In the genomic region with DNA sequence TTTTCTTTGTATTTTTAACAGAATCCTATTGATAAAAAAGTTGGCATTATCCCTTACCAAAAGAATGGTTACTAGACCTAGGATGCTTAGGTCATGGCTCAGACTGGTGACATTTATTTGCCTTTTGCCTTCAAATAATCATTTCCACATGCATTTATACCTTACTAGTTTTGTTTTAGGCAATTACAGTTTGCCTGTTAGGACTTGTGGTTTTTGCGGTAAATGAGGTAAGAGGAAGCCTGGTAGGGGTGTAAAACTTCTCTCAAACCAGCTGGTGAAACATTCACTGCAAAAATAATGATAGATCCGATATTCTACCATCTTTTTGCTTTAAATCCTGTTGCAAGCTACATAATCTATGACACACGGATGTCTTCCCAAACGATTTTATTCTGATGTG, we compare ENCODE assay signal across 11 cellular contexts. TPM values are rescaled to one million over a fixed set of nuclear protein-coding genes. Genes with fewer than 3 reads are reported as not detected.
DNase-seq lines count a peak whose midpoint lies in the region; ATAC-seq and TF ChIP-seq lines count a peak whose summit lies in the region.
"Had no signal": no experiment of that assay in that cellular context is flagged by ENCODE, and none has a peak within 500 bp of the region (broad histone marks: within the 10 kb centered on the region; RNA-seq: fewer than 3 reads in every experiment).

No MANE protein-coding gene starts in this region.

- peaks cover 52% of the 10 kb centered on the region for H3K4me1 Mint-ChIP-seq in activated CD4-positive, alpha-beta memory T cell treated with anti-CD3 and anti-CD28 coated beads, Interleukin-2, amount 10 ng/mL, durations not matched to agents 7 days and 5 days
- H3K4me1 Mint-ChIP-seq in naive thymus-derived CD4-positive, alpha-beta T cell = peaks cover 24 to 75% (median 60%) of the 10 kb centered on the region in 7 donors
- H3K4me1 Mint-ChIP-seq in WTC11 = peaks cover 11% of the 10 kb centered on the region

- H3K27ac Mint-ChIP-seq in activated CD4-positive, alpha-beta memory T cell treated with anti-CD3 and anti-CD28 coated beads, Interleukin-2, amount 10 ng/mL, durations not matched to agents 7 days and 5 days = peak overlapping the region; percentile 69
- H3K27ac Mint-ChIP-seq in naive thymus-derived CD4-positive, alpha-beta T cell = peak overlapping the region; percentile 11 to 85 (median 59)
- H3K27ac Mint-ChIP-seq in WTC11 = no peak overlapping the region

- intact Hi-C loops in naive thymus-derived CD4-positive, alpha-beta T cell (cut with micrococcal nuclease) = loop anchor here in 1 of 2 donors (1.0 to 5.0 kb wide), 2 partner anchors 12 to 40 kb away; a partner anchor contains a TSS

- no peaks in the 10 kb centered on the region for H3K27me3 ChIP-seq in naive thymus-derived CD4-positive, alpha-beta T cell (ENCODE audit: control insufficient read depth in 2 of 2, insufficient read depth in 2 of 2, low read length in 2 of 2)
- H3K27me3 ChIP-seq: colonic mucosa had no signal

- CTCF ChIA-PET in activated CD4-positive, alpha-beta memory T cell treated with anti-CD3 and anti-CD28 coated beads, Interleukin-2, amount 10 ng/mL, durations not matched to agents 7 days and 5 days (lab: Charles Lee) = interaction anchor here (1.1 to 1.2 kb wide), 3 partner anchors 18 to 148 kb away, joined by 3 to 4 read pairs (median 3); no protein-coding TSS in a partner anchor
- CTCF ChIA-PET in naive thymus-derived CD4-positive, alpha-beta T cell (lab: Charles Lee) = interaction anchor here (1.1 to 2.7 kb wide), 5 partner anchors 9 to 81 kb away, joined by 3 to 16 read pairs (median 6); no protein-coding TSS in a partner anchor
- CTCF ChIA-PET in WTC11 (lab: Charles Lee) = interaction anchor here (1.8 kb wide), 1 partner anchor 29 kb away, joined by 6 read pairs; no protein-coding TSS in a partner anchor

- H3K27ac ChIP-seq in naive thymus-derived CD4-positive, alpha-beta T cell (ENCODE audit: low read depth, low read length) = peak overlapping the region; percentile 47
- H3K27ac ChIP-seq: colonic mucosa had no signal

- H3K36me3 Mint-ChIP-seq in activated CD4-positive, alpha-beta memory T cell treated with anti-CD3 and anti-CD28 coated beads, Interleukin-2, amount 10 ng/mL, durations not matched to agents 7 days and 5 days (ENCODE audit: low read depth) = peaks cover 29% of the 10 kb centered on the region
- peaks cover 0 to 11% (median 3%) of the 10 kb centered on the region in 5 donors for H3K36me3 Mint-ChIP-seq in naive thymus-derived CD4-positive, alpha-beta T cell
- H3K36me3 Mint-ChIP-seq in WTC11 = peaks cover 9% of the 10 kb centered on the region

- DNase-seq in GM03348 (ENCODE audit: low spot score) (peak; percentile 11), M059J (ENCODE audit: low read depth) (peak; percentile 89), WTC11 (ENCODE audit: low spot score) (no peak), GM19238 (ENCODE audit: insufficient read length, low spot score) (no peak)
- DNase-seq in activated CD4-positive, alpha-beta memory T cell treated with anti-CD3 and anti-CD28 coated beads, Interleukin-2, amount 10 ng/mL, durations not matched to agents 7 days and 5 days = no peak
- DNase-seq in naive thymus-derived CD4-positive, alpha-beta T cell = peak in 7 of 9 donors; percentile 16 to 47 (median 27)
- DNase-seq: activated CD4-positive, CD25-positive, alpha-beta regulatory T cell; colonic mucosa; NCI-H2029 had no signal

- H3K4me3 Mint-ChIP-seq in activated CD4-positive, alpha-beta memory T cell treated with anti-CD3 and anti-CD28 coated beads, Interleukin-2, amount 10 ng/mL, durations not matched to agents 7 days and 5 days = peak overlapping the region; percentile 49
- peak overlapping the region; percentile 32 to 83 (median 71) for H3K4me3 Mint-ChIP-seq in naive thymus-derived CD4-positive, alpha-beta T cell
- H3K4me3 Mint-ChIP-seq in WTC11 = no peak overlapping the region

- no peak for TF ChIP-seq CTCF in WTC11 (IDR thresholded peaks at IDR 0.05)

- no peaks in the 10 kb centered on the region for H3K9me3 Mint-ChIP-seq in activated CD4-positive, alpha-beta memory T cell treated with anti-CD3 and anti-CD28 coated beads, Interleukin-2, amount 10 ng/mL, durations not matched to agents 7 days and 5 days
- H3K9me3 Mint-ChIP-seq in naive thymus-derived CD4-positive, alpha-beta T cell = no peaks in the 10 kb centered on the region
- no peaks in the 10 kb centered on the region for H3K9me3 Mint-ChIP-seq in WTC11

- H3K27me3 Mint-ChIP-seq in activated CD4-positive, alpha-beta memory T cell treated with anti-CD3 and anti-CD28 coated beads, Interleukin-2, amount 10 ng/mL, durations not matched to agents 7 days and 5 days = no peaks in the 10 kb centered on the region
- H3K27me3 Mint-ChIP-seq in naive thymus-derived CD4-positive, alpha-beta T cell = no peaks in the 10 kb centered on the region
- H3K27me3 Mint-ChIP-seq in WTC11 (ENCODE audit: low read depth) = no peaks in the 10 kb centered on the region

- H3K4me3 ChIP-seq in naive thymus-derived CD4-positive, alpha-beta T cell (ENCODE audit: low read length) = peak overlapping the region; percentile 33
- H3K4me3 ChIP-seq: colonic mucosa had no signal

- no peaks in the 10 kb centered on the region for H3K36me3 ChIP-seq in naive thymus-derived CD4-positive, alpha-beta T cell (ENCODE audit: control insufficient read depth in 2 of 3, insufficient read depth in 3 of 3, low read length in 3 of 3)
- H3K36me3 ChIP-seq: colonic mucosa had no signal

- peaks cover 19 to 32% of the 10 kb centered on the region in 2 donors for H3K4me1 ChIP-seq in naive thymus-derived CD4-positive, alpha-beta T cell (ENCODE audit: control insufficient read depth in 2 of 2, insufficient read depth in 2 of 2, low read length in 2 of 2)
- H3K4me1 ChIP-seq: colonic mucosa had no signal

- POLR2A ChIA-PET in activated CD4-positive, alpha-beta memory T cell treated with anti-CD3 and anti-CD28 coated beads, Interleukin-2, amount 10 ng/mL, durations not matched to agents 7 days and 5 days (lab: Charles Lee) = interaction anchor here (1.1 to 3.8 kb wide), 4 partner anchors 12 to 206 kb away, joined by 3 to 19 read pairs (median 5); a partner anchor contains a TSS
- POLR2A ChIA-PET in naive thymus-derived CD4-positive, alpha-beta T cell (lab: Charles Lee) = interaction anchor here (1.3 to 2.3 kb wide), 2 partner anchors 9 to 12 kb away, joined by 3 to 13 read pairs; a partner anchor contains a TSS
- POLR2A ChIA-PET in WTC11 (lab: Charles Lee) = no interaction called here

- H3K9me3 ChIP-seq in naive thymus-derived CD4-positive, alpha-beta T cell (ENCODE audit: control insufficient read depth in 2 of 3, low read length in 3 of 3) = no peaks in the 10 kb centered on the region
- H3K9me3 ChIP-seq: colonic mucosa had no signal

- no peak for ATAC-seq in naive thymus-derived CD4-positive, alpha-beta T cell
- no peak for ATAC-seq in WTC11
- no peak for ATAC-seq in GM21447 (IDR thresholded peaks at IDR 0.05; ENCODE audit: unreplicated experiment)
- ATAC-seq: left lobe of liver had no signal

TF ChIP-seq in WTC11, 78 proteins besides CTCF, POLR2A, EP300 and RAD21 (continues in another document):
- TF ChIP-seq HMGA2 (CRISPR knock-in tag; IDR thresholded peaks at IDR 0.05) = no peak
- no peak for TF ChIP-seq ZNF138 (CRISPR knock-in tag; conservative IDR thresholded peaks at IDR 0.05)
- TF ChIP-seq NR2C2 (CRISPR knock-in tag; IDR thresholded peaks at IDR 0.05) = no peak
- TF ChIP-seq, protein P1, sequence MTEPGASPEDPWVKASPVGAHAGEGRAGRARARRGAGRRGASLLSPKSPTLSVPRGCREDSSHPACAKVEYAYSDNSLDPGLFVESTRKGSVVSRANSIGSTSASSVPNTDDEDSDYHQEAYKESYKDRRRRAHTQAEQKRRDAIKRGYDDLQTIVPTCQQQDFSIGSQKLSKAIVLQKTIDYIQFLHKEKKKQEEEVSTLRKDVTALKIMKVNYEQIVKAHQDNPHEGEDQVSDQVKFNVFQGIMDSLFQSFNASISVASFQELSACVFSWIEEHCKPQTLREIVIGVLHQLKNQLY (CRISPR knock-in tag; IDR thresholded peaks at IDR 0.05) = no peak
- no peak for TF ChIP-seq MYBL2 (CRISPR knock-in tag; IDR thresholded peaks at IDR 0.05)
- no peak for TF ChIP-seq ATF1 (CRISPR knock-in tag; IDR thresholded peaks at IDR 0.05)
- TF ChIP-seq, protein P2, sequence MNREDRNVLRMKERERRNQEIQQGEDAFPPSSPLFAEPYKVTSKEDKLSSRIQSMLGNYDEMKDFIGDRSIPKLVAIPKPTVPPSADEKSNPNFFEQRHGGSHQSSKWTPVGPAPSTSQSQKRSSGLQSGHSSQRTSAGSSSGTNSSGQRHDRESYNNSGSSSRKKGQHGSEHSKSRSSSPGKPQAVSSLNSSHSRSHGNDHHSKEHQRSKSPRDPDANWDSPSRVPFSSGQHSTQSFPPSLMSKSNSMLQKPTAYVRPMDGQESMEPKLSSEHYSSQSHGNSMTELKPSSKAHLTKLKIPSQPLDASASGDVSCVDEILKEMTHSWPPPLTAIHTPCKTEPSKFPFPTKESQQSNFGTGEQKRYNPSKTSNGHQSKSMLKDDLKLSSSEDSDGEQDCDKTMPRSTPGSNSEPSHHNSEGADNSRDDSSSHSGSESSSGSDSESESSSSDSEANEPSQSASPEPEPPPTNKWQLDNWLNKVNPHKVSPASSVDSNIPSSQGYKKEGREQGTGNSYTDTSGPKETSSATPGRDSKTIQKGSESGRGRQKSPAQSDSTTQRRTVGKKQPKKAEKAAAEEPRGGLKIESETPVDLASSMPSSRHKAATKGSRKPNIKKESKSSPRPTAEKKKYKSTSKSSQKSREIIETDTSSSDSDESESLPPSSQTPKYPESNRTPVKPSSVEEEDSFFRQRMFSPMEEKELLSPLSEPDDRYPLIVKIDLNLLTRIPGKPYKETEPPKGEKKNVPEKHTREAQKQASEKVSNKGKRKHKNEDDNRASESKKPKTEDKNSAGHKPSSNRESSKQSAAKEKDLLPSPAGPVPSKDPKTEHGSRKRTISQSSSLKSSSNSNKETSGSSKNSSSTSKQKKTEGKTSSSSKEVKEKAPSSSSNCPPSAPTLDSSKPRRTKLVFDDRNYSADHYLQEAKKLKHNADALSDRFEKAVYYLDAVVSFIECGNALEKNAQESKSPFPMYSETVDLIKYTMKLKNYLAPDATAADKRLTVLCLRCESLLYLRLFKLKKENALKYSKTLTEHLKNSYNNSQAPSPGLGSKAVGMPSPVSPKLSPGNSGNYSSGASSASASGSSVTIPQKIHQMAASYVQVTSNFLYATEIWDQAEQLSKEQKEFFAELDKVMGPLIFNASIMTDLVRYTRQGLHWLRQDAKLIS (CRISPR knock-in tag; IDR thresholded peaks at IDR 0.05; ENCODE audit: borderline replicate concordance) = no peak

RNA-seq across cellular contexts. Expression of a gene that starts 12.1 kb away (rescaled TPM):
- total RNA-seq in M059J (2014; rRNA removed; shearing (Covaris generic)) = 316 and 327 TPM in 2 replicates
- total RNA-seq in activated CD4-positive, alpha-beta memory T cell treated with anti-CD3 and anti-CD28 coated beads, Interleukin-2, amount 10 ng/mL, durations not matched to agents 7 days and 5 days = 10 to 100 TPM; 59.4 to 60.3 TPM
- total RNA-seq in naive thymus-derived CD4-positive, alpha-beta T cell = 10 to 100 TPM; 22.5 to 60.3 (median 44.9) TPM
- 10 to 100 TPM; 78.4 to 92.3 TPM for polyA plus RNA-seq in naive thymus-derived CD4-positive, alpha-beta T cell
- 28.8 to 33.8 TPM (median 31.2 TPM) in 3 replicates for total RNA-seq in WTC11 (2021)

Comparison
In these comparisons a context has a peak if more than half of its experiments do, and no peak if none do; other contexts are left out.
1. DNase-seq: peak in GM03348 (single experiment), M059J (single experiment) and naive thymus-derived CD4-positive, alpha-beta T cell (7 of 9); none in activated CD4-positive, alpha-beta memory T cell treated with anti-CD3 and anti-CD28 coated beads, Interleukin-2, amount 10 ng/mL, durations not matched to agents 7 days and 5 days (single experiment), WTC11 (single experiment) and GM19238 (single experiment).